In the genomic region with DNA sequence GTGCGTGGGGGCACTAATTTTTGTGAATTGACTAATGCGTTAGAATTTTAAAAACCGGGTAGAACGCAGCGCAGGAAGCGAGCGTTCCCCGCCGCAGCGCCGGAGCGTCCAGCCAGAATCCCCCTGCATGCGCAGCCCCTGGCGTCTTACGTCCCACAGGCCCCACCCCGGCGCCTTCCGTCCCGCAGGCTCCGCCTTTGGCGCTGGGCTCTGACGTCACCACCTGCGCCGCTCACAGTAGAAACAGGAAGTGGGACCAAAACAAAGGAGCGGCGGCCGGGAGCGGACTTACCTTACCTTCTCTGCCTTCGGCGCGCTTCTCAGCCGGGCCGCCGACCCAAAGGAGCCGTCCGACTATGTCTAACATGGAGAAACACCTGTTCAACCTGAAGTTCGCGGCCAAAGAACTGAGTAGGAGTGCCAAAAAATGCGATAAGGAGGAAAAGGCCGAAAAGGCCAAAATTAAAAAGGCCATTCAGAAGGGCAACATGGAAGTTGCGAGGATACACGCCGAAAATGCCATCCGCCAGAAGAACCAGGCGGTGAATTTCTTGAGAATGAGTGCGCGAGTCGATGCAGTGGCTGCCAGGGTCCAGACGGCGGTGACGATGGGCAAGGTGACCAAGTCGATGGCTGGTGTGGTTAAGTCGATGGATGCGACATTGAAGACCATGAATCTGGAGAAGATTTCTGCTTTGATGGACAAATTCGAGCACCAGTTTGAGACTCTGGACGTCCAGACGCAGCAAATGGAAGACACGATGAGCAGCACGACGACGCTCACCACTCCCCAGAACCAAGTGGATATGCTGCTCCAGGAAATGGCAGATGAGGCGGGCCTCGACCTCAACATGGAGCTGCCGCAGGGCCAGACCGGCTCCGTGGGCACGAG, we compare ENCODE assay signal across 8 cellular contexts. TPM values are rescaled to one million over a fixed set of nuclear protein-coding genes. Genes with fewer than 3 reads are reported as not detected.
DNase-seq lines count a peak whose midpoint lies in the region; ATAC-seq, FAIRE-seq and TF ChIP-seq lines count a peak whose summit lies in the region.

A gene with protein sequence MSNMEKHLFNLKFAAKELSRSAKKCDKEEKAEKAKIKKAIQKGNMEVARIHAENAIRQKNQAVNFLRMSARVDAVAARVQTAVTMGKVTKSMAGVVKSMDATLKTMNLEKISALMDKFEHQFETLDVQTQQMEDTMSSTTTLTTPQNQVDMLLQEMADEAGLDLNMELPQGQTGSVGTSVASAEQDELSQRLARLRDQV (plus strand): TSS at position 258 of the 892 bp plus-strand sequence. CDS start 99 bp downstream, at position 357.

- H3K4me1 ChIP-seq in heart right ventricle (peaks cover 0 to 50% (median 24%) of the 10 kb centered on the region in 9 donors), upper lobe of right lung (peaks cover 24% of the 10 kb centered on the region)

- WGBS in heart right ventricle, 2 donors = 0 to 1% methylated on average over 67 of the region's 67 CpGs

- peak; percentile 87 for TF ChIP-seq POLR2A in GM12891 (IDR thresholded peaks at IDR 0.05; ENCODE audit: low read depth, low read length)

- intact Hi-C loops in heart right ventricle (cut with DNase I) = loop anchor here in 7 of 10 donors (2.0 to 10.0 kb wide), 8 partner anchors 45 to 133 kb away; a partner anchor contains a TSS
- intact Hi-C loops in posterior vena cava (cut with DNase I) = loop anchor here in 1 of 2 donors (5.0 to 10.0 kb wide), 2 partner anchors 53 to 801 kb away; a partner anchor contains a TSS
- intact Hi-C loops in upper lobe of right lung (cut with DNase I) = no loop called here

- H3K36me3 ChIP-seq in heart right ventricle = peaks cover 0 to 26% (median 0%) of the 10 kb centered on the region in 9 donors
- peaks cover 6% of the 10 kb centered on the region for H3K36me3 ChIP-seq in upper lobe of right lung

- DNase-seq in GM12891 (ENCODE audit: insufficient read length, low spot score) (peak; percentile 86), NCI-H146 (lab: John Stamatoyannopoulos, UW) (peak; percentile 99), T-helper 1 cell (peak; percentile 90 to 96 (median 95)), amniotic epithelial cell (ENCODE audit: low read depth) (peak; percentile 96), heart right ventricle (peak; percentile 98), posterior vena cava (ENCODE audit: low spot score) (peak; percentile 100), upper lobe of right lung (peak; percentile 99)

- peak; percentile 95 for FAIRE-seq in GM12891 (lab: Jason Lieb, UNC)

- TF ChIP-seq CTCF in heart right ventricle (IDR thresholded peaks at IDR 0.05) (no peak), upper lobe of right lung (IDR thresholded peaks at IDR 0.05) (no peak)

- ATAC-seq in HG02840 (IDR thresholded peaks at IDR 0.05; ENCODE audit: low FRiP score, unreplicated experiment) = peak; percentile 95
- peak; percentile 98 to 100 (median 99) for ATAC-seq in heart right ventricle
- ATAC-seq in upper lobe of right lung = peak; percentile 99

- H3K4me3 ChIP-seq in heart right ventricle = peak within 1 kb of the TSS; percentile 65 to 97 (median 82)
- H3K4me3 ChIP-seq in upper lobe of right lung = peak within 1 kb of the TSS; percentile 72

- H3K27me3 ChIP-seq in heart right ventricle (no peaks in the 10 kb centered on the region), upper lobe of right lung (no peaks in the 10 kb centered on the region)

- H3K27ac ChIP-seq in heart right ventricle (peak within 1 kb of the TSS; percentile 86 to 99 (median 93)), upper lobe of right lung (peak within 1 kb of the TSS; percentile 94)

- no peaks in the 10 kb centered on the region for H3K9me3 ChIP-seq in heart right ventricle
- no peaks in the 10 kb centered on the region for H3K9me3 ChIP-seq in upper lobe of right lung

TF ChIP-seq in GM12891, 5 proteins besides CTCF, POLR2A, EP300 and RAD21:
- TF ChIP-seq POLR2AphosphoS5 (IDR thresholded peaks at IDR 0.05; ENCODE audit: low read depth, low read length) (peak; percentile 90), SPI1 (IDR thresholded peaks at IDR 0.05; ENCODE audit: low read depth, low read length) (peak; percentile 95), PAX5 (IDR thresholded peaks at IDR 0.05; ENCODE audit: insufficient read depth, low read length, severe bottlenecking) (no peak), POU2F2 (IDR thresholded peaks at IDR 0.05; ENCODE audit: low read depth, low read length) (no peak; the same call in none of the 2 replicates), TAF1 (IDR thresholded peaks at IDR 0.05; ENCODE audit: low read depth, low read length) (peak; percentile 95)

RNA-seq across cellular contexts. Expression of the gene that starts here (rescaled TPM):
- polyA plus RNA-seq in GM12891 (2012; ENCODE audit: low read depth, missing spikeins) = 16.2 TPM
- 10 to 100 TPM; 30.2 to 53.7 (median 38.3) TPM for total RNA-seq in heart right ventricle
- polyA plus RNA-seq in heart right ventricle = 10 to 100 TPM; 16.3 to 25.5 TPM
- 10 to 100 TPM; 44.0 to 44.4 TPM for total RNA-seq in posterior vena cava
- total RNA-seq in upper lobe of right lung = 42.6 TPM

Comparison
In these comparisons a context has a peak if more than half of its experiments do, and no peak if none do; other contexts are left out.
1. Peak in every context shown above with its lines: DNase-seq, ATAC-seq, H3K4me3 ChIP-seq and H3K27ac ChIP-seq.